14 cellular contexts compared by ENCODE assay signal in the genomic region with DNA sequence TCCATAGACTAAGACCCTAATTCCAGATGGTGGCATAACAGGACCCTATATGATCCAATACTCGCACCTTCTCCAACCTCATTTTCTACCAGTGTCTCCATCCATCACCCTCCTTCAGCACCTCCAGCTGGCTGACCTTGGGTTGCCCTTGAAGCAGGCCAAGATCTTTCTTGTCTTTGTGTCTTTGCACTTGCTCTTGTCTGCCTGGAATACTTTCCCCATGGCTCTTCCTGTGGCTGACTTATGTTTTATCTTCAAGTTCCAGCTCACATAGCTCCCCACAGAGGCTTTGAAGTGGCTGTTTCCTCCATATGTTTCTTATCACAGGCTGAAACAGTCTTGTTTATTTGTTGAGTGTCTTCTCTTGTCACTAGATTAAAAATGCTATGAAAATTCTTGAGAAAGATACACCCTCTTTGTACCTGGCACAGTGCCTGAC. TPM values are rescaled to one million over a fixed set of nuclear protein-coding genes. Genes with fewer than 3 reads are reported as not detected.
DNase-seq lines count a peak whose midpoint lies in the region; ATAC-seq and TF ChIP-seq lines count a peak whose summit lies in the region.
"Had no signal": no experiment of that assay in that cellular context is flagged by ENCODE, and none has a peak within 500 bp of the region (broad histone marks: within the 10 kb centered on the region; RNA-seq: fewer than 3 reads in every experiment).

No MANE protein-coding gene starts in this region.

- 0 out of 2 replicates have a peak overlapping the region, but pooled peaks have one; percentile 7 for H3K4me3 ChIP-seq in SK-N-MC
- no peak overlapping the region for H3K4me3 ChIP-seq in fibroblast of lung (replicated peaks in 1 of 4; ENCODE audit: control extremely low read depth in 1 of 4, insufficient read depth in 1 of 4, low read depth in 3 of 4, low read length in 4 of 4)
- H3K4me3 ChIP-seq in neuronal stem cell (ENCODE audit: low read length in 2 of 2): no peak overlapping the region

- no peak overlapping the region for H3K18ac ChIP-seq in neuronal stem cell (ENCODE audit: low read length)

- peaks cover 14% of the 10 kb centered on the region for H3K27me3 Mint-ChIP-seq in activated CD8-positive, alpha-beta memory T cell treated with anti-CD3 and anti-CD28 coated beads, Interleukin-2, amount 10 ng/mL, durations not matched to agents 7 days and 5 days
- H3K27me3 Mint-ChIP-seq in natural killer cell treated with Interleukin-12 subunit alpha and Interleukin-12 subunit beta and Interleukin-15 and Interleukin-18, amount 100 ng/mL, for 72 hours: peaks cover 8 to 13% of the 10 kb centered on the region in 2 donors

- H3K9me3 ChIP-seq in SK-N-MC (ENCODE audit: low read depth, low read length): no peaks in the 10 kb centered on the region
- no peaks in the 10 kb centered on the region for H3K9me3 ChIP-seq in fibroblast of lung (ENCODE audit: control insufficient read depth, insufficient read depth, low read depth, low read length)
- H3K9me3 ChIP-seq in neuronal stem cell (replicated peaks in 1 of 2; ENCODE audit: control insufficient read depth in 2 of 2, insufficient read depth in 1 of 2, low read depth in 1 of 2, low read length in 2 of 2): no peaks in the 10 kb centered on the region

- H2AFZ ChIP-seq in fibroblast of lung (ENCODE audit: low read length) (no peak overlapping the region), neuronal stem cell (ENCODE audit: low read length) (no peak overlapping the region)

- H3K4me3 Mint-ChIP-seq in activated CD8-positive, alpha-beta memory T cell treated with anti-CD3 and anti-CD28 coated beads, Interleukin-2, amount 10 ng/mL, durations not matched to agents 7 days and 5 days: no peak overlapping the region
- H3K4me3 Mint-ChIP-seq in natural killer cell treated with Interleukin-12 subunit alpha and Interleukin-12 subunit beta and Interleukin-15 and Interleukin-18, amount 100 ng/mL, for 72 hours: no peak overlapping the region
- H3K4me3 Mint-ChIP-seq: activated naive CD4-positive, alpha-beta T cell treated with anti-CD3 and anti-CD28 coated beads, Interleukin-2, amount 50 U/mL, for 24 hours; T-cell had no signal

- DNase-seq in GM04504 (ENCODE audit: low read depth) (peak; percentile 10), SK-N-MC (ENCODE audit: low read depth, low spot score) (peak; percentile 79), fibroblast of lung (ENCODE audit: low read depth in 2 of 2) (peak; percentile 70 to 76), pulmonary artery endothelial cell (ENCODE audit: low read depth, low spot score) (peak; percentile 33), neuronal stem cell (ENCODE audit: low spot score) (no peak)
- DNase-seq in stimulated activated CD4-positive, alpha-beta T cell treated with anti-CD3 and anti-CD28 coated beads, Interleukin-12 subunit alpha, Interleukin-12 subunit beta, amount 100 ng/mL, for 4 hours: no peak
- DNase-seq in activated CD8-positive, alpha-beta memory T cell treated with anti-CD3 and anti-CD28 coated beads, Interleukin-2, amount 10 ng/mL, durations not matched to agents 7 days and 5 days: no peak
- no peak for DNase-seq in natural killer cell treated with Interleukin-12 subunit alpha and Interleukin-12 subunit beta and Interleukin-15 and Interleukin-18, amount 100 ng/mL, for 72 hours (ENCODE audit: low spot score)
- DNase-seq: hippocampal formation; Kasumi-1; NCI-H2029; NK-92 treated with Interleukin-12 subunit alpha and Interleukin-12 subunit beta, amount 100 ng/mL, for 24 hours; T-cell had no signal

- H4K91ac ChIP-seq in neuronal stem cell (ENCODE audit: low read depth, low read length, poor library complexity): no peak overlapping the region

- no peak overlapping the region for H3K14ac ChIP-seq in neuronal stem cell (ENCODE audit: low read length)

- CTCF ChIA-PET in activated CD8-positive, alpha-beta memory T cell treated with anti-CD3 and anti-CD28 coated beads, Interleukin-2, amount 10 ng/mL, durations not matched to agents 7 days and 5 days (lab: Charles Lee): no interaction called here

- H3K9ac ChIP-seq in SK-N-MC (ENCODE audit: insufficient read length) (no peak overlapping the region), fibroblast of lung (ENCODE audit: insufficient read depth, low read length) (no peak overlapping the region), neuronal stem cell (ENCODE audit: low read depth, low read length, poor library complexity) (no peak overlapping the region)

- H3K4me1 Mint-ChIP-seq in activated CD8-positive, alpha-beta memory T cell treated with anti-CD3 and anti-CD28 coated beads, Interleukin-2, amount 10 ng/mL, durations not matched to agents 7 days and 5 days: peaks cover 10% of the 10 kb centered on the region
- peaks cover 3 to 6% of the 10 kb centered on the region in 2 donors for H3K4me1 Mint-ChIP-seq in natural killer cell treated with Interleukin-12 subunit alpha and Interleukin-12 subunit beta and Interleukin-15 and Interleukin-18, amount 100 ng/mL, for 72 hours (ENCODE audit: low read depth in 2 of 2)

- no peak overlapping the region for H3K4ac ChIP-seq in neuronal stem cell (ENCODE audit: low read length)

- no peak overlapping the region for H2AK5ac ChIP-seq in neuronal stem cell (ENCODE audit: low read depth, low read length)

- peaks cover 15% of the 10 kb centered on the region for H3K4me1 ChIP-seq in fibroblast of lung (ENCODE audit: control insufficient read depth, extremely low read depth, insufficient read depth, low read length)
- peaks cover 0 to 3% of the 10 kb centered on the region in 2 donors for H3K4me1 ChIP-seq in neuronal stem cell (ENCODE audit: control insufficient read depth in 2 of 2, insufficient read depth in 1 of 2, low read depth in 1 of 2, low read length in 2 of 2)

- no peak overlapping the region for H2BK5ac ChIP-seq in neuronal stem cell (ENCODE audit: low read length)

- no peak overlapping the region for H3K4me2 ChIP-seq in fibroblast of lung (ENCODE audit: extremely low read depth, insufficient read depth, low read length)
- H3K4me2 ChIP-seq in neuronal stem cell (ENCODE audit: insufficient read depth, low read length, poor library complexity, severe bottlenecking): no peak overlapping the region

- H3K36me3 ChIP-seq in SK-N-MC (ENCODE audit: insufficient read depth, low read length) (no peaks in the 10 kb centered on the region), fibroblast of lung (ENCODE audit: control insufficient read depth, insufficient read depth, low read length) (no peaks in the 10 kb centered on the region), neuronal stem cell (replicated peaks in 1 of 2; ENCODE audit: control insufficient read depth in 2 of 2, insufficient read depth in 2 of 2, low read length in 2 of 2) (no peaks in the 10 kb centered on the region)

- H4K8ac ChIP-seq in neuronal stem cell (ENCODE audit: low read depth, low read length): no peak overlapping the region

- no peaks in the 10 kb centered on the region for H3K79me1 ChIP-seq in neuronal stem cell (ENCODE audit: low read depth, low read length)

- no peaks in the 10 kb centered on the region for H3K9me3 Mint-ChIP-seq in activated CD8-positive, alpha-beta memory T cell treated with anti-CD3 and anti-CD28 coated beads, Interleukin-2, amount 10 ng/mL, durations not matched to agents 7 days and 5 days (ENCODE audit: low read depth)
- no peaks in the 10 kb centered on the region for H3K9me3 Mint-ChIP-seq in natural killer cell treated with Interleukin-12 subunit alpha and Interleukin-12 subunit beta and Interleukin-15 and Interleukin-18, amount 100 ng/mL, for 72 hours
- H3K9me3 Mint-ChIP-seq: T-cell had no signal

- H4K20me1 ChIP-seq in fibroblast of lung (ENCODE audit: control insufficient read depth, extremely low read depth, insufficient read depth, low read length): no peaks in the 10 kb centered on the region

- no peak overlapping the region for H2BK12ac ChIP-seq in neuronal stem cell (ENCODE audit: low read length)

- H3K36me3 Mint-ChIP-seq in activated CD8-positive, alpha-beta memory T cell treated with anti-CD3 and anti-CD28 coated beads, Interleukin-2, amount 10 ng/mL, durations not matched to agents 7 days and 5 days: no peaks in the 10 kb centered on the region
- H3K36me3 Mint-ChIP-seq in natural killer cell treated with Interleukin-12 subunit alpha and Interleukin-12 subunit beta and Interleukin-15 and Interleukin-18, amount 100 ng/mL, for 72 hours: no peaks in the 10 kb centered on the region
- H3K36me3 Mint-ChIP-seq: activated naive CD4-positive, alpha-beta T cell treated with anti-CD3 and anti-CD28 coated beads, Interleukin-2, amount 50 U/mL, for 24 hours; T-cell had no signal

- no peaks in the 10 kb centered on the region for H3K27me3 ChIP-seq in fibroblast of lung (ENCODE audit: control insufficient read depth, insufficient read depth, low read length)
- H3K27me3 ChIP-seq in neuronal stem cell (ENCODE audit: control insufficient read depth in 3 of 3, insufficient read depth in 3 of 3, low read depth in 1 of 3, low read length in 3 of 3): no peaks in the 10 kb centered on the region

- H3K27ac ChIP-seq in SK-N-MC (no peak overlapping the region), fibroblast of lung (ENCODE audit: insufficient read depth, low read length) (peak overlapping the region; percentile 10), neuronal stem cell (replicated peaks; ENCODE audit: low read length) (no peak overlapping the region)

- H2BK15ac ChIP-seq in neuronal stem cell (ENCODE audit: low read length): no peak overlapping the region

- TF ChIP-seq CTCF in fibroblast of lung (conservative IDR thresholded peaks at IDR 0.05 in 1 of 2, IDR thresholded peaks at IDR 0.05 in 1 of 2; ENCODE audit: low read depth in 1 of 2, low read length in 2 of 2): no peak

- no peak overlapping the region for H2BK120ac ChIP-seq in neuronal stem cell (ENCODE audit: low read depth, low read length)

- no peak for ATAC-seq in activated CD8-positive, alpha-beta memory T cell treated with anti-CD3 and anti-CD28 coated beads, Interleukin-2, amount 10 ng/mL, durations not matched to agents 7 days and 5 days
- no peak for ATAC-seq in natural killer cell treated with Interleukin-12 subunit alpha and Interleukin-12 subunit beta and Interleukin-15 and Interleukin-18, amount 100 ng/mL, for 72 hours
- ATAC-seq: T-cell had no signal

- no peak overlapping the region for H3K27ac Mint-ChIP-seq in activated CD8-positive, alpha-beta memory T cell treated with anti-CD3 and anti-CD28 coated beads, Interleukin-2, amount 10 ng/mL, durations not matched to agents 7 days and 5 days
- no peak overlapping the region for H3K27ac Mint-ChIP-seq in natural killer cell treated with Interleukin-12 subunit alpha and Interleukin-12 subunit beta and Interleukin-15 and Interleukin-18, amount 100 ng/mL, for 72 hours
- H3K27ac Mint-ChIP-seq: activated naive CD4-positive, alpha-beta T cell treated with anti-CD3 and anti-CD28 coated beads, Interleukin-2, amount 50 U/mL, for 24 hours; T-cell had no signal

- no peaks in the 10 kb centered on the region for H3K79me2 ChIP-seq in fibroblast of lung (ENCODE audit: control insufficient read depth, insufficient read depth, low read length)

- no CpG with 5 or more reads among the region's 1 CpG for WGBS in neuronal stem cell (ENCODE audit: extremely low coverage in 2 of 2, insufficient read length in 2 of 2, insufficient replicate concordance in 1 of 2), 2 donors

- H3K23ac ChIP-seq in neuronal stem cell (ENCODE audit: low read depth, low read length, poor library complexity): no peak overlapping the region

RNA-seq across cellular contexts. Expression of a gene that starts 29.6 kb away (rescaled TPM):
- total RNA-seq in fibroblast of lung: 36.3 and 44.7 TPM in 2 replicates
- polyA plus RNA-seq in fibroblast of lung: 16.0 TPM in 2 replicates
- polyA plus RNA-seq in fibroblast of lung (2012): 9.2 and 9.5 TPM in 2 replicates
- 1.2 and 7.4 TPM in 2 replicates for polyA minus RNA-seq in fibroblast of lung (ENCODE audit: low replicate concordance)
- 8.4 and 8.8 TPM in 2 replicates for total RNA-seq in pulmonary artery endothelial cell
- 85.2 TPM for polyA plus RNA-seq in neuronal stem cell (2013, experiment 1 of 2)
- polyA plus RNA-seq in neuronal stem cell (2013, experiment 2 of 2): 87.8 TPM
- 10 to 100 TPM; 41.5 to 41.9 TPM for total RNA-seq in activated CD8-positive, alpha-beta memory T cell treated with anti-CD3 and anti-CD28 coated beads, Interleukin-2, amount 10 ng/mL, durations not matched to agents 7 days and 5 days
- 10 to 100 TPM; 26.1 to 27.2 TPM for total RNA-seq in natural killer cell treated with Interleukin-12 subunit alpha and Interleukin-12 subunit beta and Interleukin-15 and Interleukin-18, amount 100 ng/mL, for 72 hours

Comparison
In these comparisons a context has a peak if more than half of its experiments do, and no peak if none do; other contexts are left out.
1. DNase-seq: peak in GM04504 (single experiment), SK-N-MC (single experiment), fibroblast of lung (2 of 2) and pulmonary artery endothelial cell (single experiment); none in neuronal stem cell (single experiment), stimulated activated CD4-positive, alpha-beta T cell treated with anti-CD3 and anti-CD28 coated beads, Interleukin-12 subunit alpha, Interleukin-12 subunit beta, amount 100 ng/mL, for 4 hours (single experiment), activated CD8-positive, alpha-beta memory T cell treated with anti-CD3 and anti-CD28 coated beads, Interleukin-2, amount 10 ng/mL, durations not matched to agents 7 days and 5 days (single experiment) and natural killer cell treated with Interleukin-12 subunit alpha and Interleukin-12 subunit beta and Interleukin-15 and Interleukin-18, amount 100 ng/mL, for 72 hours (single experiment).